ENCODE assay signal across 34 cellular contexts in genomic region chr12:132847363-132848356, GRCh38. TPM values are rescaled to one million over a fixed set of nuclear protein-coding genes. Genes with fewer than 3 reads are reported as not detected.
DNase-seq lines count a peak whose midpoint lies in the region; ATAC-seq and TF ChIP-seq lines count a peak whose summit lies in the region.
"Had no signal": no experiment of that assay in that cellular context is flagged by ENCODE, and none has a peak within 500 bp of the region (broad histone marks: within the 10 kb centered on the region; RNA-seq: fewer than 3 reads in every experiment).

No MANE protein-coding gene starts in this region.

- no peak overlapping the region for H3K4me3 ChIP-seq in H7 (ENCODE audit: insufficient read depth, low read depth, low read length)
- no peak overlapping the region for H3K4me3 ChIP-seq in suprapubic skin
- H3K4me3 ChIP-seq in PC-9: no peak overlapping the region
- H3K4me3 ChIP-seq: HAP-1, heart left ventricle, Peyer's patch, skin epidermis, thyroid gland, vagina had no signal

- ATAC-seq in memory B cell (ENCODE audit: low read depth): no peak
- ATAC-seq: left cardiac atrium had no signal

- H2AFZ ChIP-seq in PC-9: no peak overlapping the region
- H2AFZ ChIP-seq: parathyroid adenoma had no signal

- 84% methylated on average over 30 of the region's 30 CpGs for WGBS in suprapubic skin

- TF ChIP-seq CTCF in suprapubic skin (IDR thresholded peaks at IDR 0.05): no peak
- TF ChIP-seq CTCF in PC-9 (conservative IDR thresholded peaks at IDR 0.05): no peak

- no peaks in the 10 kb centered on the region for H3K9me3 Mint-ChIP-seq in memory B cell
- H3K9me3 Mint-ChIP-seq: activated T-helper 1 cell treated with anti-CD3 and anti-CD28 coated beads, Interleukin-12 subunit alpha, Interleukin-12 subunit beta, Interleukin-2, Interleukin-4 antibody, amounts not matched to agents 30 ng/mL and 10 ng/mL and 1 ng/mL, durations not matched to agents 14 hours and 24 hours and 36 hours; CD8-positive, alpha-beta memory T cell; immature natural killer cell; stimulated activated naive CD8-positive, alpha-beta T cell treated with anti-CD3 and anti-CD28 coated beads, Interleukin-15, Interleukin-2, amounts not matched to agents 100 ng/mL and 50 ng/mL, for 24 hours had no signal

- H3K9me2 ChIP-seq in PC-9 (ENCODE audit: insufficient read depth): no peaks in the 10 kb centered on the region

- H3K4me3 Mint-ChIP-seq in memory B cell: no peak overlapping the region
- H3K4me3 Mint-ChIP-seq: activated T-helper 1 cell treated with anti-CD3 and anti-CD28 coated beads, Interleukin-12 subunit alpha, Interleukin-12 subunit beta, Interleukin-2, Interleukin-4 antibody, amounts not matched to agents 30 ng/mL and 10 ng/mL and 1 ng/mL, durations not matched to agents 14 hours and 24 hours and 36 hours; CD8-positive, alpha-beta memory T cell; immature natural killer cell; stimulated activated naive CD8-positive, alpha-beta T cell treated with anti-CD3 and anti-CD28 coated beads, Interleukin-15, Interleukin-2, amounts not matched to agents 100 ng/mL and 50 ng/mL, for 24 hours had no signal

- no peaks in the 10 kb centered on the region for H4K20me1 ChIP-seq in PC-9 (ENCODE audit: insufficient read depth)

- no peaks in the 10 kb centered on the region for H3K27me3 ChIP-seq in H7 (ENCODE audit: control insufficient read depth, insufficient read depth, low read length)
- H3K27me3 ChIP-seq in suprapubic skin: no peaks in the 10 kb centered on the region
- no peaks in the 10 kb centered on the region for H3K27me3 ChIP-seq in PC-9 (ENCODE audit: insufficient read depth, low read depth)
- H3K27me3 ChIP-seq: brain microvascular endothelial cell, heart left ventricle, Peyer's patch, thyroid gland, vagina had no signal

- no peaks in the 10 kb centered on the region for H3K79me2 ChIP-seq in PC-9 (ENCODE audit: low read depth)

- H3K4me1 ChIP-seq in suprapubic skin: no peaks in the 10 kb centered on the region
- H3K4me1 ChIP-seq in PC-9 (replicated peaks; ENCODE audit: insufficient read depth): no peaks in the 10 kb centered on the region
- H3K4me1 ChIP-seq: HAP-1, heart left ventricle, parathyroid adenoma, Peyer's patch, thyroid gland, vagina had no signal

- peak; percentile 33 for DNase-seq in activated CD8-positive, alpha-beta memory T cell treated with anti-CD3 and anti-CD28 coated beads, Interleukin-2, amount 50 U/mL, for 1 hour (ENCODE audit: extremely low read depth)
- DNase-seq in activated CD8-positive, alpha-beta memory T cell treated with anti-CD3 and anti-CD28 coated beads, Interleukin-2, amount 50 U/mL, for 4 hours: no peak
- DNase-seq in H7 (peak; percentile 90), cerebellum (ENCODE audit: low spot score) (peak; percentile 47), memory B cell (ENCODE audit: low spot score in 2 of 2) (no peak), suprapubic skin (ENCODE audit: low spot score in 2 of 2) (no peak), PC-9 (no peak), NCI-H226 (no peak)
- DNase-seq: activated CD4-positive, alpha-beta T cell treated with anti-CD3 and anti-CD28 coated beads for 4 hours; activated naive CD4-positive, alpha-beta T cell treated with Interleukin-2 at 50 U/mL for 16 hours; amygdala; brain microvascular endothelial cell; foreskin melanocyte; heart left ventricle; immature natural killer cell; left cardiac atrium; MM.1S; NCI-H1105 treated with DMSO at 0.1 percent for 48 hours; NCI-H2029 treated with DMSO at 0.1 percent for 48 hours; NCI-H526 treated with DMSO at 0.1 percent for 48 hours; Peyer's patch; retina; SHP77 treated with DMSO at 0.1 percent for 48 hours; T-helper 9 cell; thyroid gland had no signal

- H3F3A ChIP-seq in PC-9 (ENCODE audit: insufficient read depth, low read depth): no peaks in the 10 kb centered on the region

- POLR2A ChIA-PET in PC-9 (lab: Charles Lee; ENCODE audit: unreplicated experiment): no interaction called here

- BruUV-seq in PC-9 (replicated peaks; lab: Mats Ljungman, UMichigan): no TSS peak

- peak overlapping the region; percentile 17 for H3K27ac Mint-ChIP-seq in memory B cell
- H3K27ac Mint-ChIP-seq: stimulated activated naive CD8-positive, alpha-beta T cell treated with anti-CD3 and anti-CD28 coated beads, Interleukin-15, Interleukin-2, amounts not matched to agents 100 ng/mL and 50 ng/mL, for 24 hours had no signal

- no peak for TF ChIP-seq EP300 in suprapubic skin (IDR thresholded peaks at IDR 0.05)

- TF ChIP-seq POLR2A in suprapubic skin (IDR thresholded peaks at IDR 0.05): no peak

- CTCF ChIA-PET in PC-9 (lab: Charles Lee): no interaction called here

- H3K36me3 Mint-ChIP-seq in memory B cell: peaks cover 21% of the 10 kb centered on the region

- H3K27ac ChIP-seq in suprapubic skin: no peak overlapping the region
- H3K27ac ChIP-seq in PC-9: no peak overlapping the region
- H3K27ac ChIP-seq: brain microvascular endothelial cell, heart left ventricle, KMS-11, parathyroid adenoma, Peyer's patch, skin epidermis, thyroid gland, vagina, VCaP had no signal

- no peak overlapping the region for H3K4me2 ChIP-seq in PC-9
- H3K4me2 ChIP-seq: KMS-11 had no signal

- intact Hi-C loops in PC-9 (cut with micrococcal nuclease; ENCODE audit: unreplicated experiment): no loop called here

- no peaks in the 10 kb centered on the region for H3K9me3 ChIP-seq in suprapubic skin
- H3K9me3 ChIP-seq in PC-9 (ENCODE audit: insufficient read depth, low read depth): no peaks in the 10 kb centered on the region
- H3K9me3 ChIP-seq: HAP-1, heart left ventricle, Peyer's patch, thyroid gland, vagina had no signal

- no peaks in the 10 kb centered on the region for H3K4me1 Mint-ChIP-seq in memory B cell
- H3K4me1 Mint-ChIP-seq: CD8-positive, alpha-beta memory T cell had no signal

- H3K27me3 Mint-ChIP-seq in memory B cell: no peaks in the 10 kb centered on the region
- H3K27me3 Mint-ChIP-seq: CD8-positive, alpha-beta memory T cell; stimulated activated naive CD8-positive, alpha-beta T cell treated with anti-CD3 and anti-CD28 coated beads, Interleukin-15, Interleukin-2, amounts not matched to agents 100 ng/mL and 50 ng/mL, for 24 hours had no signal

- peaks cover 8% of the 10 kb centered on the region for H3K36me3 ChIP-seq in H7 (replicated peaks; ENCODE audit: control insufficient read depth, insufficient read depth, low read length)
- peaks cover 93% of the 10 kb centered on the region for H3K36me3 ChIP-seq in suprapubic skin
- no peaks in the 10 kb centered on the region for H3K36me3 ChIP-seq in PC-9 (ENCODE audit: low read depth)
- H3K36me3 ChIP-seq: HAP-1 had no signal

RNA-seq across cellular contexts. Expression of gene GOLGA3, which starts 19.0 kb away (rescaled TPM):
- total RNA-seq in H7 (2014; rRNA removed; shearing (Covaris generic)): 21.3 and 34.6 TPM in 2 replicates
- total RNA-seq in cerebellum (44.1 TPM), suprapubic skin (10 to 100 TPM; 75.8 to 98.4 (median 81.0) TPM), PC-9 (2021) (69.3 and 72.7 TPM in 2 replicates)

RNA-seq across cellular contexts. Expression of gene CHFR, which starts 39.7 kb away (rescaled TPM):
- total RNA-seq in H7 (2014; rRNA removed; shearing (Covaris generic)): 63.4 and 68.6 TPM in 2 replicates
- total RNA-seq in cerebellum (46.1 TPM), suprapubic skin (10 to 100 TPM; 31.4 to 57.9 (median 40.3) TPM), PC-9 (2021) (15.5 and 17.8 TPM in 2 replicates)

Comparison
In these comparisons a context has a peak if more than half of its experiments do, and no peak if none do; other contexts are left out.
1. DNase-seq: peak in activated CD8-positive, alpha-beta memory T cell treated with anti-CD3 and anti-CD28 coated beads, Interleukin-2, amount 50 U/mL, for 1 hour (single experiment), H7 (single experiment) and cerebellum (single experiment); none in activated CD8-positive, alpha-beta memory T cell treated with anti-CD3 and anti-CD28 coated beads, Interleukin-2, amount 50 U/mL, for 4 hours (single experiment), memory B cell (0 of 2), suprapubic skin (0 of 2), PC-9 (0 of 2) and NCI-H226 (single experiment).